In genomic region chr6:25623874-25624273, GRCh38 we compare ENCODE assay signal across 16 cellular contexts.
DNase-seq lines count a peak whose midpoint lies in the region; ATAC-seq and TF ChIP-seq lines count a peak whose summit lies in the region.
"Had no signal": no experiment of that assay in that cellular context is flagged by ENCODE, and none has a peak within 500 bp of the region (broad histone marks: within the 10 kb centered on the region; RNA-seq: fewer than 3 reads in every experiment).

No MANE protein-coding gene starts in this region.

- TF ChIP-seq RAD21 in Ishikawa (IDR thresholded peaks at IDR 0.05; ENCODE audit: low read depth): no peak

- no peak for ATAC-seq in GM18502 (IDR thresholded peaks at IDR 0.05; ENCODE audit: poor library complexity, unreplicated experiment)
- ATAC-seq: activated CD4-positive, CD25-positive, alpha-beta regulatory T cell treated with anti-CD3 and anti-CD28 coated beads, Interleukin-2, amount 50 U/mL, for 24 hours; HCT116 had no signal

- DNase-seq in NCI-H2196 (lab: John Stamatoyannopoulos, UW; ENCODE audit: unreplicated experiment) (peak; percentile 6), NCI-H2196 treated with DMSO at 0.1 percent for 48 hours (lab: John Stamatoyannopoulos, UW; ENCODE audit: unreplicated experiment) (no peak), NCI-H748 (lab: John Stamatoyannopoulos, UW; ENCODE audit: unreplicated experiment) (peak; percentile 90), left kidney (ENCODE audit: low read depth, low spot score) (peak; percentile 41)
- DNase-seq in stimulated activated CD4-positive, alpha-beta T cell treated with anti-CD3 and anti-CD28 coated beads, Interleukin-15, amount 100 ng/mL, for 24 hours: no peak
- DNase-seq: activated CD4-positive, alpha-beta memory T cell treated with anti-CD3 and anti-CD28 coated beads, Interleukin-2, amount 10 ng/mL, durations not matched to agents 7 days and 5 days; activated gamma-delta T cell; cortex of kidney; KG1; kidney; NCI-H2227 treated with DMSO at 0.1 percent for 48 hours; substantia nigra had no signal

- TF ChIP-seq EP300 in Ishikawa (IDR thresholded peaks at IDR 0.05; ENCODE audit: borderline replicate concordance): no peak

TF ChIP-seq in Ishikawa, 13 proteins besides CTCF, POLR2A, EP300 and RAD21:
- no peak for TF ChIP-seq YY1 (IDR thresholded peaks at IDR 0.05; ENCODE audit: low read depth)
- TF ChIP-seq FOXM1 (IDR thresholded peaks at IDR 0.05; ENCODE audit: borderline replicate concordance, low read depth): no peak
- 0 out of 2 replicates have a peak, but pooled peaks have one; percentile 12 for TF ChIP-seq NFIC (IDR thresholded peaks at IDR 0.05)
- no peak for TF ChIP-seq REST (IDR thresholded peaks at IDR 0.05; ENCODE audit: low read depth)

Comparison
In these comparisons a context has a peak if more than half of its experiments do, and no peak if none do; other contexts are left out.
1. DNase-seq: peak in NCI-H2196 (single experiment), NCI-H748 (single experiment) and left kidney (single experiment); none in NCI-H2196 treated with DMSO at 0.1 percent for 48 hours (single experiment) and stimulated activated CD4-positive, alpha-beta T cell treated with anti-CD3 and anti-CD28 coated beads, Interleukin-15, amount 100 ng/mL, for 24 hours (single experiment).